9 cellular contexts compared by ENCODE assay signal in genomic region chr20:59752101-59752586, GRCh38.
DNase-seq lines count a peak whose midpoint lies in the region; ATAC-seq and TF ChIP-seq lines count a peak whose summit lies in the region.
"Had no signal": no experiment of that assay in that cellular context is flagged by ENCODE, and none has a peak within 500 bp of the region (broad histone marks: within the 10 kb centered on the region; RNA-seq: fewer than 3 reads in every experiment).

No MANE protein-coding gene starts in this region.

- peaks cover 5% of the 10 kb centered on the region for H3K27me3 Mint-ChIP-seq in CD8-positive, alpha-beta T cell (ENCODE audit: low read depth)
- peaks cover 12% of the 10 kb centered on the region for H3K27me3 Mint-ChIP-seq in activated CD4-positive, alpha-beta T cell treated with anti-CD3 and anti-CD28 coated beads for 36 hours

- DNase-seq in G401 (ENCODE audit: low spot score): peak; percentile 63
- DNase-seq in Right ventricle myocardium superior: peak; percentile 73
- no peak for DNase-seq in NCI-H1092 (lab: John Stamatoyannopoulos, UW)
- no peak for DNase-seq in CD8-positive, alpha-beta T cell
- DNase-seq in activated CD4-positive, alpha-beta T cell treated with anti-CD3 and anti-CD28 coated beads for 36 hours: no peak
- no peak for DNase-seq in NCI-H1105 (lab: John Stamatoyannopoulos, UW)
- DNase-seq: NCI-H1105 treated with DMSO at 0.1 percent for 48 hours had no signal

- no peaks in the 10 kb centered on the region for H3K36me3 Mint-ChIP-seq in CD8-positive, alpha-beta T cell
- H3K36me3 Mint-ChIP-seq in activated CD4-positive, alpha-beta T cell treated with anti-CD3 and anti-CD28 coated beads for 36 hours (ENCODE audit: low read depth): no peaks in the 10 kb centered on the region

- H3K27me3 ChIP-seq in CD8-positive, alpha-beta T cell (ENCODE audit: insufficient read depth, low read length): no peaks in the 10 kb centered on the region

- no peaks in the 10 kb centered on the region for H3K4me1 Mint-ChIP-seq in CD8-positive, alpha-beta T cell (ENCODE audit: low read depth)
- no peaks in the 10 kb centered on the region for H3K4me1 Mint-ChIP-seq in activated CD4-positive, alpha-beta T cell treated with anti-CD3 and anti-CD28 coated beads for 36 hours

- H3K27ac ChIP-seq in CD8-positive, alpha-beta T cell (ENCODE audit: low read depth, low read length): no peak overlapping the region

- H3K4me3 ChIP-seq in CD8-positive, alpha-beta T cell (ENCODE audit: low read depth, low read length): no peak overlapping the region

- no peak for TF ChIP-seq CTCF in CD8-positive, alpha-beta T cell (IDR thresholded peaks at IDR 0.05)

- CTCF ChIA-PET in CD8-positive, alpha-beta T cell (lab: Charles Lee): no interaction called here
- CTCF ChIA-PET in activated CD4-positive, alpha-beta T cell treated with anti-CD3 and anti-CD28 coated beads for 36 hours (lab: Charles Lee): no interaction called here

- POLR2A ChIA-PET in CD8-positive, alpha-beta T cell (lab: Charles Lee): no interaction called here
- POLR2A ChIA-PET in activated CD4-positive, alpha-beta T cell treated with anti-CD3 and anti-CD28 coated beads for 36 hours (lab: Charles Lee): no interaction called here

- in situ Hi-C loops in G401 (cut with HindIII; ENCODE audit: low sequenced_read_pairs): no loop called here

- intact Hi-C loops in Right ventricle myocardium superior (cut with DNase I): loop anchor here (5.0 kb wide), 1 partner anchor 155 kb away; no protein-coding TSS in a partner anchor
- intact Hi-C loops in CD8-positive, alpha-beta T cell (cut with DNase I, micrococcal nuclease): no loop called here
- intact Hi-C loops in activated CD4-positive, alpha-beta T cell treated with anti-CD3 and anti-CD28 coated beads for 36 hours (cut with DNase I, micrococcal nuclease): no loop called here

- H3K4me3 Mint-ChIP-seq in CD8-positive, alpha-beta T cell: no peak overlapping the region
- no peak overlapping the region for H3K4me3 Mint-ChIP-seq in activated CD4-positive, alpha-beta T cell treated with anti-CD3 and anti-CD28 coated beads for 36 hours

- H3K9me3 Mint-ChIP-seq in CD8-positive, alpha-beta T cell: no peaks in the 10 kb centered on the region
- H3K9me3 Mint-ChIP-seq in activated CD4-positive, alpha-beta T cell treated with anti-CD3 and anti-CD28 coated beads for 36 hours (ENCODE audit: low read depth): no peaks in the 10 kb centered on the region

- no peaks in the 10 kb centered on the region for H3K9me3 ChIP-seq in CD8-positive, alpha-beta T cell (ENCODE audit: low read length)

- H3K4me1 ChIP-seq in CD8-positive, alpha-beta T cell (ENCODE audit: insufficient read depth, low read length): no peaks in the 10 kb centered on the region

- H3K27ac Mint-ChIP-seq in CD8-positive, alpha-beta T cell: no peak overlapping the region
- no peak overlapping the region for H3K27ac Mint-ChIP-seq in activated CD4-positive, alpha-beta T cell treated with anti-CD3 and anti-CD28 coated beads for 36 hours

- H3K36me3 ChIP-seq in CD8-positive, alpha-beta T cell (ENCODE audit: insufficient read depth, low read length): no peaks in the 10 kb centered on the region

- ATAC-seq in GM21423 (IDR thresholded peaks at IDR 0.05; ENCODE audit: unreplicated experiment): peak; percentile 80
- ATAC-seq in HG03469 (IDR thresholded peaks at IDR 0.05; ENCODE audit: unreplicated experiment): peak; percentile 81
- ATAC-seq in Right ventricle myocardium superior (ENCODE audit: poor library complexity): peak; percentile 74
- ATAC-seq in CD8-positive, alpha-beta T cell: no peak
- ATAC-seq in activated CD4-positive, alpha-beta T cell treated with anti-CD3 and anti-CD28 coated beads for 36 hours: no peak

Comparison
In these comparisons a context has a peak if more than half of its experiments do, and no peak if none do; other contexts are left out.
1. DNase-seq: peak in G401 (single experiment) and Right ventricle myocardium superior (single experiment); none in NCI-H1092 (single experiment), CD8-positive, alpha-beta T cell (0 of 7), activated CD4-positive, alpha-beta T cell treated with anti-CD3 and anti-CD28 coated beads for 36 hours (single experiment) and NCI-H1105 (single experiment).
2. ATAC-seq: peak in GM21423 (single experiment), HG03469 (single experiment) and Right ventricle myocardium superior (single experiment); none in CD8-positive, alpha-beta T cell (single experiment) and activated CD4-positive, alpha-beta T cell treated with anti-CD3 and anti-CD28 coated beads for 36 hours (single experiment).